In genomic region chr18:74994502-74995403, GRCh38 we compare ENCODE assay signal across 9 cellular contexts.
DNase-seq lines count a peak whose midpoint lies in the region; ATAC-seq lines count a peak whose summit lies in the region.
"Had no signal": no experiment of that assay in that cellular context is flagged by ENCODE, and none has a peak within 500 bp of the region (broad histone marks: within the 10 kb centered on the region; RNA-seq: fewer than 3 reads in every experiment).

No MANE protein-coding gene starts in this region.

- peak overlapping the region; percentile 29 for H3K4me3 ChIP-seq in naive thymus-derived CD4-positive, alpha-beta T cell (ENCODE audit: low read length)
- H3K4me3 ChIP-seq: psoas muscle had no signal

- ATAC-seq in GM18508 (IDR thresholded peaks at IDR 0.05; ENCODE audit: insufficient read depth, unreplicated experiment), result peak; percentile 62
- peak; percentile 79 for ATAC-seq in GM21576 (IDR thresholded peaks at IDR 0.05; ENCODE audit: unreplicated experiment)
- ATAC-seq in naive thymus-derived CD4-positive, alpha-beta T cell, result peak; percentile 72

- no peak overlapping the region for H3K27ac ChIP-seq in naive thymus-derived CD4-positive, alpha-beta T cell (ENCODE audit: low read depth, low read length)
- H3K27ac ChIP-seq: psoas muscle had no signal

- H3K27me3 ChIP-seq in naive thymus-derived CD4-positive, alpha-beta T cell (ENCODE audit: control insufficient read depth in 2 of 2, insufficient read depth in 2 of 2, low read length in 2 of 2), result no peaks in the 10 kb centered on the region

- intact Hi-C loops in naive thymus-derived CD4-positive, alpha-beta T cell (cut with micrococcal nuclease), result loop anchor here in 1 of 2 donors (2.0 to 5.0 kb wide), 2 partner anchors 44 to 78 kb away; no protein-coding TSS in a partner anchor

- peak overlapping the region in 8 of 9 donors; percentile 21 to 87 (median 69) for H3K27ac Mint-ChIP-seq in naive thymus-derived CD4-positive, alpha-beta T cell

- peaks cover 9 to 26% (median 22%) of the 10 kb centered on the region in 5 donors for H3K36me3 Mint-ChIP-seq in naive thymus-derived CD4-positive, alpha-beta T cell

- POLR2A ChIA-PET in naive thymus-derived CD4-positive, alpha-beta T cell (lab: Charles Lee), result no interaction called here

- CTCF ChIA-PET in naive thymus-derived CD4-positive, alpha-beta T cell (lab: Charles Lee), result interaction anchor here (0.6 kb wide), 1 partner anchor 1700 kb away, joined by 3 read pairs; no protein-coding TSS in a partner anchor

- no peaks in the 10 kb centered on the region for H3K9me3 ChIP-seq in naive thymus-derived CD4-positive, alpha-beta T cell (ENCODE audit: control insufficient read depth in 2 of 3, low read length in 3 of 3)
- H3K9me3 ChIP-seq: psoas muscle had no signal

- no peaks in the 10 kb centered on the region for H3K36me3 ChIP-seq in naive thymus-derived CD4-positive, alpha-beta T cell (ENCODE audit: control insufficient read depth in 2 of 3, insufficient read depth in 3 of 3, low read length in 3 of 3)

- peaks cover 0 to 8% (median 0%) of the 10 kb centered on the region in 11 donors for H3K9me3 Mint-ChIP-seq in naive thymus-derived CD4-positive, alpha-beta T cell

- DNase-seq in HT-29 (ENCODE audit: low spot score) (peak; percentile 36), anterior cingulate cortex (lab: John Stamatoyannopoulos, UW) (no peak), COLO668 (lab: John Stamatoyannopoulos, UW; ENCODE audit: unreplicated experiment) (no peak), NCI-H1105 treated with DMSO at 0.1 percent for 48 hours (lab: John Stamatoyannopoulos, UW) (no peak)
- DNase-seq in activated effector memory CD4-positive, alpha-beta T cell treated with anti-CD3 and anti-CD28 coated beads, Interleukin-2, amount 50 U/mL, for 16 hours, result peak; percentile 66
- DNase-seq in naive thymus-derived CD4-positive, alpha-beta T cell, result peak in 1 of 9 donors; percentile 24
- DNase-seq: psoas muscle had no signal

- no peaks in the 10 kb centered on the region for H3K27me3 Mint-ChIP-seq in naive thymus-derived CD4-positive, alpha-beta T cell

- peaks cover 27 to 54% (median 40%) of the 10 kb centered on the region in 7 donors for H3K4me1 Mint-ChIP-seq in naive thymus-derived CD4-positive, alpha-beta T cell

- H3K4me3 Mint-ChIP-seq in naive thymus-derived CD4-positive, alpha-beta T cell, result peak overlapping the region in 7 of 10 donors; percentile 1 to 79 (median 44)

- H3K4me1 ChIP-seq in naive thymus-derived CD4-positive, alpha-beta T cell (ENCODE audit: control insufficient read depth in 2 of 2, insufficient read depth in 2 of 2, low read length in 2 of 2), result peaks cover 10 to 55% of the 10 kb centered on the region in 2 donors
- H3K4me1 ChIP-seq: psoas muscle had no signal

Comparison
In these comparisons a context has a peak if more than half of its experiments do, and no peak if none do; other contexts are left out.
1. DNase-seq: peak in HT-29 (single experiment) and activated effector memory CD4-positive, alpha-beta T cell treated with anti-CD3 and anti-CD28 coated beads, Interleukin-2, amount 50 U/mL, for 16 hours (single experiment); none in anterior cingulate cortex (0 of 58), COLO668 (single experiment) and NCI-H1105 treated with DMSO at 0.1 percent for 48 hours (single experiment).
2. Peak in every context shown above with its lines, with median percentiles within 50 percentile points of each other: ATAC-seq.